In the genomic region with DNA sequence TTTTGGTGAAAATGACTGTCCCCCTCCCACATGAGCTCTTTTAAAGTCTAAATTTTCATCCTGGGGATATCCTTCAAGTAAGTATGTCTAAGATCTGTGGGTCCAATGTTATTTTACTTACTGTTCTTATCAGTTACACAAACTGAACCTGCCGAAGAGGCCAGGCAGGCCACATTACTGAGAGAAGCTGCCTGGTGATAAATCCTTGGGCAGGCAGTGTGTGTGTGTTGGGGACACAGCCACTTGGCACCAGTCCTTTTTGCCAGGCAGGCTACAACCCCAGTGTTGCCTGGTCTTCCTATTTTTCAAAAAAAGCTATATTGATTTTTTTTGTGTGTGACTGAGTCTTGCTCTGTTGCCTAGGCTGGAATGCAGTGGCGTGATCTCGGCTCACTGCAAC, we compare ENCODE assay signal across 2 cellular contexts.
TF ChIP-seq lines count a peak whose summit lies in the region.

No MANE protein-coding gene starts in this region.

TF ChIP-seq in IMR-90, 13 proteins besides CTCF, POLR2A, EP300 and RAD21:
- TF ChIP-seq RCOR1 (IDR thresholded peaks at IDR 0.05; ENCODE audit: insufficient replicate concordance, low read length) (no peak), SMC3 (IDR thresholded peaks at IDR 0.05; ENCODE audit: low read depth, low read length) (no peak), BHLHE40 (IDR thresholded peaks at IDR 0.05; ENCODE audit: low read depth, low read length) (no peak), CHD1 (IDR thresholded peaks at IDR 0.05; ENCODE audit: low read depth, low read length) (no peak), FOS (IDR thresholded peaks at IDR 0.05; ENCODE audit: low read depth, low read length) (no peak), RFX5 (IDR thresholded peaks at IDR 0.05; ENCODE audit: low read depth, low read length) (no peak), CEBPB (IDR thresholded peaks at IDR 0.05; ENCODE audit: low read depth, low read length) (no peak), NFE2L2 (IDR thresholded peaks at IDR 0.05; ENCODE audit: low read depth, low read length) (no peak), ELK1 (IDR thresholded peaks at IDR 0.05; ENCODE audit: borderline replicate concordance, low read depth, low read length) (no peak)
- TF ChIP-seq, protein P1, sequence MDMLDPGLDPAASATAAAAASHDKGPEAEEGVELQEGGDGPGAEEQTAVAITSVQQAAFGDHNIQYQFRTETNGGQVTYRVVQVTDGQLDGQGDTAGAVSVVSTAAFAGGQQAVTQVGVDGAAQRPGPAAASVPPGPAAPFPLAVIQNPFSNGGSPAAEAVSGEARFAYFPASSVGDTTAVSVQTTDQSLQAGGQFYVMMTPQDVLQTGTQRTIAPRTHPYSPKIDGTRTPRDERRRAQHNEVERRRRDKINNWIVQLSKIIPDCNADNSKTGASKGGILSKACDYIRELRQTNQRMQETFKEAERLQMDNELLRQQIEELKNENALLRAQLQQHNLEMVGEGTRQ (IDR thresholded peaks at IDR 0.05; ENCODE audit: low read depth, low read length) = no peak

TF ChIP-seq in K562, 482 proteins besides CTCF, POLR2A, EP300 and RAD21:
- TF ChIP-seq, protein P2, sequence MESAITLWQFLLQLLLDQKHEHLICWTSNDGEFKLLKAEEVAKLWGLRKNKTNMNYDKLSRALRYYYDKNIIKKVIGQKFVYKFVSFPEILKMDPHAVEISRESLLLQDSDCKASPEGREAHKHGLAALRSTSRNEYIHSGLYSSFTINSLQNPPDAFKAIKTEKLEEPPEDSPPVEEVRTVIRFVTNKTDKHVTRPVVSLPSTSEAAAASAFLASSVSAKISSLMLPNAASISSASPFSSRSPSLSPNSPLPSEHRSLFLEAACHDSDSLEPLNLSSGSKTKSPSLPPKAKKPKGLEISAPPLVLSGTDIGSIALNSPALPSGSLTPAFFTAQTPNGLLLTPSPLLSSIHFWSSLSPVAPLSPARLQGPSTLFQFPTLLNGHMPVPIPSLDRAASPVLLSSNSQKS (CRISPR knock-in tag; IDR thresholded peaks at IDR 0.05) = no peak
- TF ChIP-seq ARID1B (IDR thresholded peaks at IDR 0.05) (0 out of 2 replicates have a peak, but pooled peaks have one; percentile 17), CBFA2T3 (IDR thresholded peaks at IDR 0.05) (peak; percentile 35; the same call in 1 of the 2 replicates), RBFOX2 (IDR thresholded peaks at IDR 0.05; ENCODE audit: low read depth, low read length) (no peak), MGA (IDR thresholded peaks at IDR 0.05) (no peak), DPF2 (IDR thresholded peaks at IDR 0.05) (peak; percentile 32; the same call in 1 of the 2 replicates), TRIM28 (IDR thresholded peaks at IDR 0.05) (no peak), POLR2AphosphoS2 (IDR thresholded peaks at IDR 0.05; ENCODE audit: low read length) (no peak), DNMT1 (IDR thresholded peaks at IDR 0.05) (no peak)
- TF ChIP-seq, protein P3, sequence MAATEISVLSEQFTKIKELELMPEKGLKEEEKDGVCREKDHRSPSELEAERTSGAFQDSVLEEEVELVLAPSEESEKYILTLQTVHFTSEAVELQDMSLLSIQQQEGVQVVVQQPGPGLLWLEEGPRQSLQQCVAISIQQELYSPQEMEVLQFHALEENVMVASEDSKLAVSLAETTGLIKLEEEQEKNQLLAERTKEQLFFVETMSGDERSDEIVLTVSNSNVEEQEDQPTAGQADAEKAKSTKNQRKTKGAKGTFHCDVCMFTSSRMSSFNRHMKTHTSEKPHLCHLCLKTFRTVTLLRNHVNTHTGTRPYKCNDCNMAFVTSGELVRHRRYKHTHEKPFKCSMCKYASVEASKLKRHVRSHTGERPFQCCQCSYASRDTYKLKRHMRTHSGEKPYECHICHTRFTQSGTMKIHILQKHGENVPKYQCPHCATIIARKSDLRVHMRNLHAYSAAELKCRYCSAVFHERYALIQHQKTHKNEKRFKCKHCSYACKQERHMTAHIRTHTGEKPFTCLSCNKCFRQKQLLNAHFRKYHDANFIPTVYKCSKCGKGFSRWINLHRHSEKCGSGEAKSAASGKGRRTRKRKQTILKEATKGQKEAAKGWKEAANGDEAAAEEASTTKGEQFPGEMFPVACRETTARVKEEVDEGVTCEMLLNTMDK (IDR thresholded peaks at IDR 0.05; ENCODE audit: borderline replicate concordance, insufficient read depth, low read depth, low read length, poor library complexity, severe bottlenecking) = no peak
TF ChIP-seq in K562: peak in this region for 3.
